In genomic region chr1:29202584-29203340, GRCh38 we compare ENCODE assay signal across 1 cellular context.
A peak's percentile ranks its signal among the peaks of the same experiment; 100 is the strongest.
TF ChIP-seq lines count a peak whose summit lies in the region.

No MANE protein-coding gene starts in this region.

TF ChIP-seq in K562, 482 proteins besides CTCF, POLR2A, EP300 and RAD21 (continues in another document):
- peak; percentile 90 to 98 for TF ChIP-seq TEAD1 (CRISPR knock-in tag; IDR thresholded peaks at IDR 0.05)
- TF ChIP-seq ZNF79 (CRISPR knock-in tag; IDR thresholded peaks at IDR 0.05; ENCODE audit: low read depth) = no peak
- peak; percentile 69 for TF ChIP-seq KLF16 (IDR thresholded peaks at IDR 0.05)
- TF ChIP-seq BRCA1 (IDR thresholded peaks at IDR 0.05) = no peak
- no peak for TF ChIP-seq BRCA1 (CRISPR knock-in tag; IDR thresholded peaks at IDR 0.05)
- no peak for TF ChIP-seq PHB2 (IDR thresholded peaks at IDR 0.05; ENCODE audit: low read depth)
- TF ChIP-seq, protein P1, sequence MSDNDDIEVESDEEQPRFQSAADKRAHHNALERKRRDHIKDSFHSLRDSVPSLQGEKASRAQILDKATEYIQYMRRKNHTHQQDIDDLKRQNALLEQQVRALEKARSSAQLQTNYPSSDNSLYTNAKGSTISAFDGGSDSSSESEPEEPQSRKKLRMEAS (CRISPR knock-in tag; IDR thresholded peaks at IDR 0.05) = peak; percentile 27; the same call in 1 of the 2 replicates
- TF ChIP-seq SRSF7 (optimal IDR thresholded peaks at IDR 0.05; ENCODE audit: low read depth, low read length) = no peak
- TF ChIP-seq BRD9 (IDR thresholded peaks at IDR 0.05; ENCODE audit: low read depth, partially characterized antibody) = peak; percentile 81
- TF ChIP-seq L3MBTL2 (IDR thresholded peaks at IDR 0.05) = peak; percentile 73; the same call in 1 of the 2 replicates
- TF ChIP-seq BCL6 (CRISPR knock-in tag; IDR thresholded peaks at IDR 0.05) = no peak
- no peak for TF ChIP-seq CREBBP (IDR thresholded peaks at IDR 0.05; ENCODE audit: low read depth, low read length)
- TF ChIP-seq NCOR1 (IDR thresholded peaks at IDR 0.05) = peak; percentile 80
- TF ChIP-seq ZFP1 (CRISPR knock-in tag; IDR thresholded peaks at IDR 0.05) = no peak
- no peak for TF ChIP-seq CEBPZ (IDR thresholded peaks at IDR 0.05; ENCODE audit: borderline replicate concordance, low read depth, low read length)
- TF ChIP-seq TOE1 (IDR thresholded peaks at IDR 0.05; ENCODE audit: borderline replicate concordance) = peak; percentile 73; the same call in 1 of the 2 replicates
- peak; percentile 78; the same call in 1 of the 2 replicates for TF ChIP-seq TOE1 (CRISPR knock-in tag; IDR thresholded peaks at IDR 0.05; ENCODE audit: borderline replicate concordance, low read depth)
- no peak for TF ChIP-seq POLR3G (IDR thresholded peaks at IDR 0.05; ENCODE audit: extremely low read depth, insufficient read length, insufficient replicate concordance)
- no peak for TF ChIP-seq SNIP1 (IDR thresholded peaks at IDR 0.05; ENCODE audit: low read depth)
- peak in 1 of 2 experiments; percentile 60; a peak in 2 of 4 replicates for TF ChIP-seq TBL1XR1 (IDR thresholded peaks at IDR 0.05; ENCODE audit: low read length in 2 of 2)
- no peak for TF ChIP-seq PBX2 (CRISPR knock-in tag; IDR thresholded peaks at IDR 0.05; ENCODE audit: low read depth)
- peak; percentile 66; the same call in 1 of the 2 replicates for TF ChIP-seq PBX2 (tag; conservative IDR thresholded peaks at IDR 0.05; ENCODE audit: low read depth)
- TF ChIP-seq DLX4 (CRISPR knock-in tag; IDR thresholded peaks at IDR 0.05) = no peak
- peak in 1 of 2 experiments; percentile 52; a peak in 1 of 4 replicates for TF ChIP-seq ARNT (IDR thresholded peaks at IDR 0.05)
- peak; percentile 99 for TF ChIP-seq JUND (IDR thresholded peaks at IDR 0.05; ENCODE audit: borderline replicate concordance, low read depth, low read length)
- peak; percentile 99 for TF ChIP-seq JUND (tag; IDR thresholded peaks at IDR 0.05; ENCODE audit: borderline replicate concordance, low read depth, low read length)
- TF ChIP-seq, protein P2, sequence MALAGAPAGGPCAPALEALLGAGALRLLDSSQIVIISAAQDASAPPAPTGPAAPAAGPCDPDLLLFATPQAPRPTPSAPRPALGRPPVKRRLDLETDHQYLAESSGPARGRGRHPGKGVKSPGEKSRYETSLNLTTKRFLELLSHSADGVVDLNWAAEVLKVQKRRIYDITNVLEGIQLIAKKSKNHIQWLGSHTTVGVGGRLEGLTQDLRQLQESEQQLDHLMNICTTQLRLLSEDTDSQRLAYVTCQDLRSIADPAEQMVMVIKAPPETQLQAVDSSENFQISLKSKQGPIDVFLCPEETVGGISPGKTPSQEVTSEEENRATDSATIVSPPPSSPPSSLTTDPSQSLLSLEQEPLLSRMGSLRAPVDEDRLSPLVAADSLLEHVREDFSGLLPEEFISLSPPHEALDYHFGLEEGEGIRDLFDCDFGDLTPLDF (CRISPR knock-in tag; IDR thresholded peaks at IDR 0.05) = peak; percentile 57
- TF ChIP-seq, protein P3, sequence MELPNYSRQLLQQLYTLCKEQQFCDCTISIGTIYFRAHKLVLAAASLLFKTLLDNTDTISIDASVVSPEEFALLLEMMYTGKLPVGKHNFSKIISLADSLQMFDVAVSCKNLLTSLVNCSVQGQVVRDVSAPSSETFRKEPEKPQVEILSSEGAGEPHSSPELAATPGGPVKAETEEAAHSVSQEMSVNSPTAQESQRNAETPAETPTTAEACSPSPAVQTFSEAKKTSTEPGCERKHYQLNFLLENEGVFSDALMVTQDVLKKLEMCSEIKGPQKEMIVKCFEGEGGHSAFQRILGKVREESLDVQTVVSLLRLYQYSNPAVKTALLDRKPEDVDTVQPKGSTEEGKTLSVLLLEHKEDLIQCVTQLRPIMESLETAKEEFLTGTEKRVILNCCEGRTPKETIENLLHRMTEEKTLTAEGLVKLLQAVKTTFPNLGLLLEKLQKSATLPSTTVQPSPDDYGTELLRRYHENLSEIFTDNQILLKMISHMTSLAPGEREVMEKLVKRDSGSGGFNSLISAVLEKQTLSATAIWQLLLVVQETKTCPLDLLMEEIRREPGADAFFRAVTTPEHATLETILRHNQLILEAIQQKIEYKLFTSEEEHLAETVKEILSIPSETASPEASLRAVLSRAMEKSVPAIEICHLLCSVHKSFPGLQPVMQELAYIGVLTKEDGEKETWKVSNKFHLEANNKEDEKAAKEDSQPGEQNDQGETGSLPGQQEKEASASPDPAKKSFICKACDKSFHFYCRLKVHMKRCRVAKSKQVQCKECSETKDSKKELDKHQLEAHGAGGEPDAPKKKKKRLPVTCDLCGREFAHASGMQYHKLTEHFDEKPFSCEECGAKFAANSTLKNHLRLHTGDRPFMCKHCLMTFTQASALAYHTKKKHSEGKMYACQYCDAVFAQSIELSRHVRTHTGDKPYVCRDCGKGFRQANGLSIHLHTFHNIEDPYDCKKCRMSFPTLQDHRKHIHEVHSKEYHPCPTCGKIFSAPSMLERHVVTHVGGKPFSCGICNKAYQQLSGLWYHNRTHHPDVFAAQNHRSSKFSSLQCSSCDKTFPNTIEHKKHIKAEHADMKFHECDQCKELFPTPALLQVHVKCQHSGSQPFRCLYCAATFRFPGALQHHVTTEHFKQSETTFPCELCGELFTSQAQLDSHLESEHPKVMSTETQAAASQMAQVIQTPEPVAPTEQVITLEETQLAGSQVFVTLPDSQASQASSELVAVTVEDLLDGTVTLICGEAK (IDR thresholded peaks at IDR 0.05) = 0 out of 2 replicates have a peak, but pooled peaks have one; percentile 36
- TF ChIP-seq, protein P3 (CRISPR knock-in tag; IDR thresholded peaks at IDR 0.05) = no peak
- peak; percentile 97 for TF ChIP-seq LCOR (CRISPR knock-in tag; IDR thresholded peaks at IDR 0.05)
- no peak for TF ChIP-seq ZNF445 (CRISPR knock-in tag; IDR thresholded peaks at IDR 0.05; ENCODE audit: low read depth)
- peak in 1 of 2 experiments; percentile 66; a peak in 2 of 4 replicates for TF ChIP-seq MLLT1 (IDR thresholded peaks at IDR 0.05)
- peak; percentile 38 to 72; a peak in 3 of 4 replicates for TF ChIP-seq TRIM24 (IDR thresholded peaks at IDR 0.05)
- no peak for TF ChIP-seq ZNF699 (CRISPR knock-in tag; IDR thresholded peaks at IDR 0.05; ENCODE audit: insufficient replicate concordance)
- TF ChIP-seq POU5F1 (IDR thresholded peaks at IDR 0.05; ENCODE audit: borderline replicate concordance, low read depth, low read length, partially characterized antibody) = no peak
- no peak for TF ChIP-seq RBBP5 (IDR thresholded peaks at IDR 0.05; ENCODE audit: borderline replicate concordance, insufficient read depth, low read length, poor library complexity, severe bottlenecking)
- TF ChIP-seq ZNF384 (IDR thresholded peaks at IDR 0.05; ENCODE audit: low read depth, low read length) = peak; percentile 18; the same call in 1 of the 2 replicates
- TF ChIP-seq HINFP (tag; conservative IDR thresholded peaks at IDR 0.05; ENCODE audit: low read depth) = no peak
- no peak for TF ChIP-seq ZNF282 (CRISPR knock-in tag; IDR thresholded peaks at IDR 0.05)
- peak; percentile 87 for TF ChIP-seq RB1 (IDR thresholded peaks at IDR 0.05; ENCODE audit: low read depth)
- no peak for TF ChIP-seq YBX1 (IDR thresholded peaks at IDR 0.05)
- no peak for TF ChIP-seq GATAD2A (IDR thresholded peaks at IDR 0.05)
- TF ChIP-seq ETV5 (CRISPR knock-in tag; IDR thresholded peaks at IDR 0.05; ENCODE audit: low read depth) = 0 out of 2 replicates have a peak, but pooled peaks have one; percentile 61
